Comparison of ENCODE assay signal across 10 cellular contexts in genomic region chr4:156169011-156169410, GRCh38.
DNase-seq lines count a peak whose midpoint lies in the region; ATAC-seq and TF ChIP-seq lines count a peak whose summit lies in the region.
"Had no signal": no experiment of that assay in that cellular context is flagged by ENCODE, and none has a peak within 500 bp of the region (broad histone marks: within the 10 kb centered on the region; RNA-seq: fewer than 3 reads in every experiment).

No MANE protein-coding gene starts in this region.

- no peak overlapping the region for H3K18ac ChIP-seq in neuronal stem cell (ENCODE audit: low read length)

- H3K4me2 ChIP-seq in OCI-LY1 (ENCODE audit: low read length) (no peak overlapping the region), neuronal stem cell (ENCODE audit: insufficient read depth, low read length, poor library complexity, severe bottlenecking) (no peak overlapping the region)

- no peaks in the 10 kb centered on the region for H4K20me1 ChIP-seq in OCI-LY1 (ENCODE audit: insufficient read depth, low read length)

- H2AFZ ChIP-seq in OCI-LY1 (ENCODE audit: low read length) (no peak overlapping the region), neuronal stem cell (ENCODE audit: low read length) (peak overlapping the region; percentile 54)

- H2AK5ac ChIP-seq in neuronal stem cell (ENCODE audit: low read depth, low read length), result no peak overlapping the region

- H3K27ac ChIP-seq in OCI-LY1 (ENCODE audit: low read depth, low read length, poor library complexity, severe bottlenecking) (no peak overlapping the region), neuronal stem cell (replicated peaks; ENCODE audit: low read length) (no peak overlapping the region)

- no peaks in the 10 kb centered on the region for H3K9me2 ChIP-seq in OCI-LY1 (ENCODE audit: low read depth, low read length)

- H2BK15ac ChIP-seq in neuronal stem cell (ENCODE audit: low read length), result no peak overlapping the region

- no peaks in the 10 kb centered on the region for H3K79me1 ChIP-seq in neuronal stem cell (ENCODE audit: low read depth, low read length)

- H3K14ac ChIP-seq in neuronal stem cell (ENCODE audit: low read length), result no peak overlapping the region

- H4K91ac ChIP-seq in neuronal stem cell (ENCODE audit: low read depth, low read length, poor library complexity), result no peak overlapping the region

- TF ChIP-seq POLR2A in erythroblast (IDR thresholded peaks at IDR 0.05; ENCODE audit: low read length), result no peak

- ATAC-seq in HG03159 (IDR thresholded peaks at IDR 0.05; ENCODE audit: unreplicated experiment) (peak; percentile 70), HG03135 (IDR thresholded peaks at IDR 0.05; ENCODE audit: unreplicated experiment) (no peak)

- H4K8ac ChIP-seq in neuronal stem cell (ENCODE audit: low read depth, low read length), result no peak overlapping the region

- no peaks in the 10 kb centered on the region for H3F3A ChIP-seq in OCI-LY1 (ENCODE audit: insufficient read depth, low read length)

- H3K4me1 ChIP-seq in OCI-LY1 (ENCODE audit: insufficient read depth, low read length, severe bottlenecking) (no peaks in the 10 kb centered on the region), neuronal stem cell (ENCODE audit: control insufficient read depth in 2 of 2, insufficient read depth in 1 of 2, low read depth in 1 of 2, low read length in 2 of 2) (peaks cover 4 to 7% of the 10 kb centered on the region in 2 donors)

- DNase-seq in NCI-H1105 treated with DMSO at 0.1 percent for 48 hours (lab: John Stamatoyannopoulos, UW) (peak; percentile 13), NCI-H1105 (lab: John Stamatoyannopoulos, UW) (no peak), erythroblast (lab: John Stamatoyannopoulos, UW) (peak; percentile 2 to 7), neuronal stem cell (ENCODE audit: low spot score) (peak; percentile 41)
- DNase-seq in activated CD4-positive, alpha-beta T cell treated with anti-CD3 and anti-CD28 coated beads, Interleukin-2, amount 50 U/mL, for 1 hour, result no peak
- DNase-seq: activated naive CD8-positive, alpha-beta T cell treated with anti-CD3 and anti-CD28 coated beads, Interleukin-2, amount 10 ng/mL, durations not matched to agents 7 days and 5 days; CD4-positive, CD25-positive, alpha-beta regulatory T cell had no signal

- no peaks in the 10 kb centered on the region for H3K79me2 ChIP-seq in OCI-LY1 (ENCODE audit: insufficient read depth, low read length)

- H2BK12ac ChIP-seq in neuronal stem cell (ENCODE audit: low read length), result no peak overlapping the region

- no peak overlapping the region for H3K9ac ChIP-seq in OCI-LY1 (ENCODE audit: low read length)
- H3K9ac ChIP-seq in neuronal stem cell (ENCODE audit: low read depth, low read length, poor library complexity), result no peak overlapping the region

- H3K9me3 ChIP-seq in OCI-LY1 (ENCODE audit: low read length) (no peaks in the 10 kb centered on the region), neuronal stem cell (replicated peaks in 1 of 2; ENCODE audit: control insufficient read depth in 2 of 2, insufficient read depth in 1 of 2, low read depth in 1 of 2, low read length in 2 of 2) (no peaks in the 10 kb centered on the region)

- TF ChIP-seq CTCF in OCI-LY1 (IDR thresholded peaks at IDR 0.05; ENCODE audit: low read length), result peak; percentile 43

- no CpG with 5 or more reads among the region's 3 CpGs for WGBS in neuronal stem cell (ENCODE audit: extremely low coverage in 2 of 2, insufficient read length in 2 of 2, insufficient replicate concordance in 1 of 2), 2 donors

- H3K4ac ChIP-seq in neuronal stem cell (ENCODE audit: low read length), result no peak overlapping the region

- H3K36me3 ChIP-seq in OCI-LY1 (ENCODE audit: insufficient read depth, low read length) (no peaks in the 10 kb centered on the region), neuronal stem cell (replicated peaks in 1 of 2; ENCODE audit: control insufficient read depth in 2 of 2, insufficient read depth in 2 of 2, low read length in 2 of 2) (no peaks in the 10 kb centered on the region)

- H2BK5ac ChIP-seq in neuronal stem cell (ENCODE audit: low read length), result no peak overlapping the region

- H3K23ac ChIP-seq in neuronal stem cell (ENCODE audit: low read depth, low read length, poor library complexity), result no peak overlapping the region

- H3K27me3 ChIP-seq in OCI-LY1 (ENCODE audit: insufficient read depth, low read length), result no peaks in the 10 kb centered on the region; the same call in 1 of the 2 replicates
- no peaks in the 10 kb centered on the region for H3K27me3 ChIP-seq in neuronal stem cell (ENCODE audit: control insufficient read depth in 3 of 3, insufficient read depth in 3 of 3, low read depth in 1 of 3, low read length in 3 of 3)

- no peak overlapping the region for H2BK120ac ChIP-seq in neuronal stem cell (ENCODE audit: low read depth, low read length)

- H3K4me3 ChIP-seq in OCI-LY1 (ENCODE audit: low read depth, low read length, poor library complexity, severe bottlenecking) (no peak overlapping the region), neuronal stem cell (ENCODE audit: low read length in 2 of 2) (no peak overlapping the region)

Comparison
In these comparisons a context has a peak if more than half of its experiments do, and no peak if none do; other contexts are left out.
1. DNase-seq: peak in NCI-H1105 treated with DMSO at 0.1 percent for 48 hours (single experiment), erythroblast (2 of 2) and neuronal stem cell (single experiment); none in NCI-H1105 (single experiment) and activated CD4-positive, alpha-beta T cell treated with anti-CD3 and anti-CD28 coated beads, Interleukin-2, amount 50 U/mL, for 1 hour (single experiment).